1 cellular context compared by ENCODE assay signal in the genomic region with DNA sequence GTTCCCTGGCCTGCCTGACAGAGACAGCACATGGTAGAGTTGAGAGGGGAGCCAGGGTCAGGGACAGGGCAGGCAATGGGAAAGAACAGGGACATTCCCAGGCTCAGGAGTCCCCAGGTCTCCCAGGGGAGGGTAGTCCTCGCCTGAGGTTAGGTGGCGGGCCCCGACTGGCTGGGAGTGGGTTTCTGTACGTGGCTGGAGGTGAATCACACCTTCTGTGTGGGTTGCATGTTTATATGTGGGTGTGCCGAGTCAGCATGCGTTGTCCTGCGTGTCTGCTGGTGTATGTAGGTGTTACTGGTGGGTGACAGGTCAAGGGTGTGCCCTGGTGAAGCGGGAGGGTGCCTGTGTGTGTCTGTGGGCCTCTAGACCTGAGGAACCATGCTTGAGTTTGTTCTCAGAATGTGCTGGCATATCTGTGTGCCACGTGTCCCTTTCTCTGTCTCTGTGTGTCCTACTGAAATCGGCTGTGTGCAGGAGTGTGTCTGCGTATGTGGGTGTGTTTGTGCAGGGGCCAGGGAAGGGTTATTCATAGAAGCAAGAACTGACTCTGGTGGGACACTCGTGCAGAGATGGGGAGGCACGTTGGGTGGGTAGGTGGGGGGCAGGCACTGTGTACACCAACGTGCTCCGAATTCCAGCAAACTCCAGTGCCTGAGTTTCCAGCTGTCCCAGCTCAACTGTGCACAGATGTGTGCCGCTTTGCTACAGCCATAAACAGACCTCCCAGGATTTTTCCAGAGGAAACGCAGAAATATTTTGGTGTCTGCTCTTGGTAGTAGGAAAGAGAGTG.
TF ChIP-seq lines count a peak whose summit lies in the region.

No MANE protein-coding gene starts in this region.

TF ChIP-seq in H1, 55 proteins besides CTCF, POLR2A, EP300 and RAD21 (continued from another document):
- TF ChIP-seq SIN3A (conservative IDR thresholded peaks at IDR 0.05 in 1 of 2, IDR thresholded peaks at IDR 0.05 in 1 of 2; ENCODE audit: low read depth in 1 of 2, low read length in 2 of 2) (no peak), CHD2 (IDR thresholded peaks at IDR 0.05; ENCODE audit: low read length) (no peak)
